Comparison of ENCODE assay signal across 3 cellular contexts in the genomic region with DNA sequence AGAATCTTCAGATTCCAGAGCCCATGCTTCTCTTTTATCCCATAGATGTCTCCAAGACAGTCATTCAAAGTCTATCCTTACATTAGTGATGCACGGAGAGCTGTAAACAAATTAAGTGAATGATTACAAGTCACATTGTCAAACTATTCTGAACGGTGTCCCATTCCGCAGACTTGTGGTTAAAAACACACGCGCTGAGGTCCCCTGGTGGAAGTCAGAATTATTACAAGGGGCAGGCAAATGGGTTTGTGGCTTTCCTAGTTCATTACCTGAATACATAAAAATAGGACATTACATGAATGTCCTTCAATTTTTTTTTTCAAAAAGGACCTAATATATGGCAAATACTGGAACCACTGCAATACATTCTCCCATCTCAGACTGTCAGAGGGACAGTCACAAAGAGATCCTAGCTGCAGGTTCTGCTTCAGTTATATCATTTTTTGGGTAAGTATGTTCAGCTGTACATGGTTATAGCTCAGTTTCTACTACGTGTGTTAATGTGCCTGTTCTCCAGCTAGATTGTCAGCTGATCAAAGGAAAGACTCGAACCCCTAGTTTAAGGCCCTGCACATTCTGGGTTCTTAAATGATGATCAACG.
TF ChIP-seq lines count a peak whose summit lies in the region.

No MANE protein-coding gene starts in this region.

TF ChIP-seq in GM23338, 12 proteins besides CTCF, POLR2A, EP300 and RAD21:
- TF ChIP-seq, protein P1, sequence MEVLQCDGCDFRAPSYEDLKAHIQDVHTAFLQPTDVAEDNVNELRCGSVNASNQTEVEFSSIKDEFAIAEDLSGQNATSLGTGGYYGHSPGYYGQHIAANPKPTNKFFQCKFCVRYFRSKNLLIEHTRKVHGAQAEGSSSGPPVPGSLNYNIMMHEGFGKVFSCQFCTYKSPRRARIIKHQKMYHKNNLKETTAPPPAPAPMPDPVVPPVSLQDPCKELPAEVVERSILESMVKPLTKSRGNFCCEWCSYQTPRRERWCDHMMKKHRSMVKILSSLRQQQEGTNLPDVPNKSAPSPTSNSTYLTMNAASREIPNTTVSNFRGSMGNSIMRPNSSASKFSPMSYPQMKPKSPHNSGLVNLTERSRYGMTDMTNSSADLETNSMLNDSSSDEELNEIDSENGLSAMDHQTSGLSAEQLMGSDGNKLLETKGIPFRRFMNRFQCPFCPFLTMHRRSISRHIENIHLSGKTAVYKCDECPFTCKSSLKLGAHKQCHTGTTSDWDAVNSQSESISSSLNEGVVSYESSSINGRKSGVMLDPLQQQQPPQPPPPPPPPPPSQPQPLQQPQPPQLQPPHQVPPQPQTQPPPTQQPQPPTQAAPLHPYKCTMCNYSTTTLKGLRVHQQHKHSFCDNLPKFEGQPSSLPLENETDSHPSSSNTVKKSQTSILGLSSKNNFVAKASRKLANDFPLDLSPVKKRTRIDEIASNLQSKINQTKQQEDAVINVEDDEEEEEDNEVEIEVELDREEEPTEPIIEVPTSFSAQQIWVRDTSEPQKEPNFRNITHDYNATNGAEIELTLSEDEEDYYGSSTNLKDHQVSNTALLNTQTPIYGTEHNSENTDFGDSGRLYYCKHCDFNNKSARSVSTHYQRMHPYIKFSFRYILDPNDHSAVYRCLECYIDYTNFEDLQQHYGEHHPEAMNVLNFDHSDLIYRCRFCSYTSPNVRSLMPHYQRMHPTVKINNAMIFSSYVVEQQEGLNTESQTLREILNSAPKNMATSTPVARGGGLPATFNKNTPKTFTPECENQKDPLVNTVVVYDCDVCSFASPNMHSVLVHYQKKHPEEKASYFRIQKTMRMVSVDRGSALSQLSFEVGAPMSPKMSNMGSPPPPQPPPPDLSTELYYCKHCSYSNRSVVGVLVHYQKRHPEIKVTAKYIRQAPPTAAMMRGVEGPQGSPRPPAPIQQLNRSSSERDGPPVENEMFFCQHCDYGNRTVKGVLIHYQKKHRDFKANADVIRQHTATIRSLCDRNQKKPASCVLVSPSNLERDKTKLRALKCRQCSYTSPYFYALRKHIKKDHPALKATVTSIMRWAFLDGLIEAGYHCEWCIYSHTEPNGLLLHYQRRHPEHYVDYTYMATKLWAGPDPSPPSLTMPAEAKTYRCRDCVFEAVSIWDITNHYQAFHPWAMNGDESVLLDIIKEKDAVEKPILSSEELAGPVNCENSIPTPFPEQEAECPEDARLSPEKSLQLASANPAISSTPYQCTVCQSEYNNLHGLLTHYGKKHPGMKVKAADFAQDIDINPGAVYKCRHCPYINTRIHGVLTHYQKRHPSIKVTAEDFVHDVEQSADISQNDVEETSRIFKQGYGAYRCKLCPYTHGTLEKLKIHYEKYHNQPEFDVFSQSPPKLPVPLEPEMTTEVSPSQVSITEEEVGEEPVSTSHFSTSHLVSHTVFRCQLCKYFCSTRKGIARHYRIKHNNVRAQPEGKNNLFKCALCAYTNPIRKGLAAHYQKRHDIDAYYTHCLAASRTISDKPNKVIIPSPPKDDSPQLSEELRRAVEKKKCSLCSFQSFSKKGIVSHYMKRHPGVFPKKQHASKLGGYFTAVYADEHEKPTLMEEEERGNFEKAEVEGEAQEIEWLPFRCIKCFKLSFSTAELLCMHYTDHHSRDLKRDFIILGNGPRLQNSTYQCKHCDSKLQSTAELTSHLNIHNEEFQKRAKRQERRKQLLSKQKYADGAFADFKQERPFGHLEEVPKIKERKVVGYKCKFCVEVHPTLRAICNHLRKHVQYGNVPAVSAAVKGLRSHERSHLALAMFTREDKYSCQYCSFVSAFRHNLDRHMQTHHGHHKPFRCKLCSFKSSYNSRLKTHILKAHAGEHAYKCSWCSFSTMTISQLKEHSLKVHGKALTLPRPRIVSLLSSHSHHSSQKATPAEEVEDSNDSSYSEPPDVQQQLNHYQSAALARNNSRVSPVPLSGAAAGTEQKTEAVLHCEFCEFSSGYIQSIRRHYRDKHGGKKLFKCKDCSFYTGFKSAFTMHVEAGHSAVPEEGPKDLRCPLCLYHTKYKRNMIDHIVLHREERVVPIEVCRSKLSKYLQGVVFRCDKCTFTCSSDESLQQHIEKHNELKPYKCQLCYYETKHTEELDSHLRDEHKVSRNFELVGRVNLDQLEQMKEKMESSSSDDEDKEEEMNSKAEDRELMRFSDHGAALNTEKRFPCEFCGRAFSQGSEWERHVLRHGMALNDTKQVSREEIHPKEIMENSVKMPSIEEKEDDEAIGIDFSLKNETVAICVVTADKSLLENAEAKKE (CRISPR knock-in tag; IDR thresholded peaks at IDR 0.05), result no peak
- no peak for TF ChIP-seq ZNF331 (CRISPR knock-in tag; IDR thresholded peaks at IDR 0.05; ENCODE audit: low read depth)
- 0 out of 2 replicates have a peak, but pooled peaks have one; percentile 1 for TF ChIP-seq CREB1 (CRISPR knock-in tag; IDR thresholded peaks at IDR 0.05; ENCODE audit: low read depth)
- TF ChIP-seq EZH2phosphoT487 (IDR thresholded peaks at IDR 0.05; ENCODE audit: unreplicated experiment), result no peak
- TF ChIP-seq JUNB (IDR thresholded peaks at IDR 0.05; ENCODE audit: unreplicated experiment), result no peak

TF ChIP-seq in SK-N-SH treated with all-trans-retinoic acid at 6 μM for 48 hours, 23 proteins besides CTCF, POLR2A, EP300 and RAD21 (continued from another document):
- TF ChIP-seq, protein P2, sequence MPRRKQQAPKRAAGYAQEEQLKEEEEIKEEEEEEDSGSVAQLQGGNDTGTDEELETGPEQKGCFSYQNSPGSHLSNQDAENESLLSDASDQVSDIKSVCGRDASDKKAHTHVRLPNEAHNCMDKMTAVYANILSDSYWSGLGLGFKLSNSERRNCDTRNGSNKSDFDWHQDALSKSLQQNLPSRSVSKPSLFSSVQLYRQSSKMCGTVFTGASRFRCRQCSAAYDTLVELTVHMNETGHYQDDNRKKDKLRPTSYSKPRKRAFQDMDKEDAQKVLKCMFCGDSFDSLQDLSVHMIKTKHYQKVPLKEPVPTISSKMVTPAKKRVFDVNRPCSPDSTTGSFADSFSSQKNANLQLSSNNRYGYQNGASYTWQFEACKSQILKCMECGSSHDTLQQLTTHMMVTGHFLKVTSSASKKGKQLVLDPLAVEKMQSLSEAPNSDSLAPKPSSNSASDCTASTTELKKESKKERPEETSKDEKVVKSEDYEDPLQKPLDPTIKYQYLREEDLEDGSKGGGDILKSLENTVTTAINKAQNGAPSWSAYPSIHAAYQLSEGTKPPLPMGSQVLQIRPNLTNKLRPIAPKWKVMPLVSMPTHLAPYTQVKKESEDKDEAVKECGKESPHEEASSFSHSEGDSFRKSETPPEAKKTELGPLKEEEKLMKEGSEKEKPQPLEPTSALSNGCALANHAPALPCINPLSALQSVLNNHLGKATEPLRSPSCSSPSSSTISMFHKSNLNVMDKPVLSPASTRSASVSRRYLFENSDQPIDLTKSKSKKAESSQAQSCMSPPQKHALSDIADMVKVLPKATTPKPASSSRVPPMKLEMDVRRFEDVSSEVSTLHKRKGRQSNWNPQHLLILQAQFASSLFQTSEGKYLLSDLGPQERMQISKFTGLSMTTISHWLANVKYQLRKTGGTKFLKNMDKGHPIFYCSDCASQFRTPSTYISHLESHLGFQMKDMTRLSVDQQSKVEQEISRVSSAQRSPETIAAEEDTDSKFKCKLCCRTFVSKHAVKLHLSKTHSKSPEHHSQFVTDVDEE (CRISPR knock-in tag; IDR thresholded peaks at IDR 0.05), result no peak
- TF ChIP-seq OSR1 (CRISPR knock-in tag; IDR thresholded peaks at IDR 0.05), result no peak
- TF ChIP-seq SNAI2 (CRISPR knock-in tag; IDR thresholded peaks at IDR 0.05), result no peak
- TF ChIP-seq ZNF8 (CRISPR knock-in tag; IDR thresholded peaks at IDR 0.05), result no peak
- TF ChIP-seq BACH2 (CRISPR knock-in tag; IDR thresholded peaks at IDR 0.05; ENCODE audit: borderline replicate concordance), result no peak
- TF ChIP-seq, protein P3, sequence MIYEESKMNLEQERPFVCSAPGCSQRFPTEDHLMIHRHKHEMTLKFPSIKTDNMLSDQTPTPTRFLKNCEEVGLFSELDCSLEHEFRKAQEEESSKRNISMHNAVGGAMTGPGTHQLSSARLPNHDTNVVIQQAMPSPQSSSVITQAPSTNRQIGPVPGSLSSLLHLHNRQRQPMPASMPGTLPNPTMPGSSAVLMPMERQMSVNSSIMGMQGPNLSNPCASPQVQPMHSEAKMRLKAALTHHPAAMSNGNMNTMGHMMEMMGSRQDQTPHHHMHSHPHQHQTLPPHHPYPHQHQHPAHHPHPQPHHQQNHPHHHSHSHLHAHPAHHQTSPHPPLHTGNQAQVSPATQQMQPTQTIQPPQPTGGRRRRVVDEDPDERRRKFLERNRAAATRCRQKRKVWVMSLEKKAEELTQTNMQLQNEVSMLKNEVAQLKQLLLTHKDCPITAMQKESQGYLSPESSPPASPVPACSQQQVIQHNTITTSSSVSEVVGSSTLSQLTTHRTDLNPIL (CRISPR knock-in tag; IDR thresholded peaks at IDR 0.05; ENCODE audit: low read depth), result no peak

TF ChIP-seq in K562, 482 proteins besides CTCF, POLR2A, EP300 and RAD21 (continued from another document and continues in another):
- TF ChIP-seq, protein P4, sequence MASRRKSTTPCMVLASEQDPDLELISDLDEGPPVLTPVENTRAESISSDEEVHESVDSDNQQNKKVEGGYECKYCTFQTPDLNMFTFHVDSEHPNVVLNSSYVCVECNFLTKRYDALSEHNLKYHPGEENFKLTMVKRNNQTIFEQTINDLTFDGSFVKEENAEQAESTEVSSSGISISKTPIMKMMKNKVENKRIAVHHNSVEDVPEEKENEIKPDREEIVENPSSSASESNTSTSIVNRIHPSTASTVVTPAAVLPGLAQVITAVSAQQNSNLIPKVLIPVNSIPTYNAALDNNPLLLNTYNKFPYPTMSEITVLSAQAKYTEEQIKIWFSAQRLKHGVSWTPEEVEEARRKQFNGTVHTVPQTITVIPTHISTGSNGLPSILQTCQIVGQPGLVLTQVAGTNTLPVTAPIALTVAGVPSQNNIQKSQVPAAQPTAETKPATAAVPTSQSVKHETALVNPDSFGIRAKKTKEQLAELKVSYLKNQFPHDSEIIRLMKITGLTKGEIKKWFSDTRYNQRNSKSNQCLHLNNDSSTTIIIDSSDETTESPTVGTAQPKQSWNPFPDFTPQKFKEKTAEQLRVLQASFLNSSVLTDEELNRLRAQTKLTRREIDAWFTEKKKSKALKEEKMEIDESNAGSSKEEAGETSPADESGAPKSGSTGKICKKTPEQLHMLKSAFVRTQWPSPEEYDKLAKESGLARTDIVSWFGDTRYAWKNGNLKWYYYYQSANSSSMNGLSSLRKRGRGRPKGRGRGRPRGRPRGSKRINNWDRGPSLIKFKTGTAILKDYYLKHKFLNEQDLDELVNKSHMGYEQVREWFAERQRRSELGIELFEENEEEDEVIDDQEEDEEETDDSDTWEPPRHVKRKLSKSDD (conservative IDR thresholded peaks at IDR 0.05; ENCODE audit: low read length), result no peak
- peak; percentile 74 for TF ChIP-seq SMC3 (conservative IDR thresholded peaks at IDR 0.05; ENCODE audit: insufficient read depth, low read depth, low read length)
- TF ChIP-seq, protein P5, sequence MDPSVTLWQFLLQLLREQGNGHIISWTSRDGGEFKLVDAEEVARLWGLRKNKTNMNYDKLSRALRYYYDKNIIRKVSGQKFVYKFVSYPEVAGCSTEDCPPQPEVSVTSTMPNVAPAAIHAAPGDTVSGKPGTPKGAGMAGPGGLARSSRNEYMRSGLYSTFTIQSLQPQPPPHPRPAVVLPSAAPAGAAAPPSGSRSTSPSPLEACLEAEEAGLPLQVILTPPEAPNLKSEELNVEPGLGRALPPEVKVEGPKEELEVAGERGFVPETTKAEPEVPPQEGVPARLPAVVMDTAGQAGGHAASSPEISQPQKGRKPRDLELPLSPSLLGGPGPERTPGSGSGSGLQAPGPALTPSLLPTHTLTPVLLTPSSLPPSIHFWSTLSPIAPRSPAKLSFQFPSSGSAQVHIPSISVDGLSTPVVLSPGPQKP (CRISPR knock-in tag; IDR thresholded peaks at IDR 0.05), result no peak
- TF ChIP-seq ZNF586 (CRISPR knock-in tag; conservative IDR thresholded peaks at IDR 0.05), result no peak
- TF ChIP-seq, protein P6, sequence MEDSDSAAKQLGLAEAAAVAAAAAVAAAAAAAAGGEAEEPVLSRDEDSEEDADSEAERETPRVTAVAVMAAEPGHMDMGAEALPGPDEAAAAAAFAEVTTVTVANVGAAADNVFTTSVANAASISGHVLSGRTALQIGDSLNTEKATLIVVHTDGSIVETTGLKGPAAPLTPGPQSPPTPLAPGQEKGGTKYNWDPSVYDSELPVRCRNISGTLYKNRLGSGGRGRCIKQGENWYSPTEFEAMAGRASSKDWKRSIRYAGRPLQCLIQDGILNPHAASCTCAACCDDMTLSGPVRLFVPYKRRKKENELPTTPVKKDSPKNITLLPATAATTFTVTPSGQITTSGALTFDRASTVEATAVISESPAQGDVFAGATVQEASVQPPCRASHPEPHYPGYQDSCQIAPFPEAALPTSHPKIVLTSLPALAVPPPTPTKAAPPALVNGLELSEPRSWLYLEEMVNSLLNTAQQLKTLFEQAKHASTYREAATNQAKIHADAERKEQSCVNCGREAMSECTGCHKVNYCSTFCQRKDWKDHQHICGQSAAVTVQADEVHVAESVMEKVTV (CRISPR knock-in tag; IDR thresholded peaks at IDR 0.05), result peak; percentile 65
- no peak for TF ChIP-seq FOXJ2 (tag; IDR thresholded peaks at IDR 0.05)
- TF ChIP-seq ZNF668 (CRISPR knock-in tag; IDR thresholded peaks at IDR 0.05), result no peak
- no peak for TF ChIP-seq SMAD2 (IDR thresholded peaks at IDR 0.05; ENCODE audit: low read depth, low read length)
- TF ChIP-seq, protein P7, sequence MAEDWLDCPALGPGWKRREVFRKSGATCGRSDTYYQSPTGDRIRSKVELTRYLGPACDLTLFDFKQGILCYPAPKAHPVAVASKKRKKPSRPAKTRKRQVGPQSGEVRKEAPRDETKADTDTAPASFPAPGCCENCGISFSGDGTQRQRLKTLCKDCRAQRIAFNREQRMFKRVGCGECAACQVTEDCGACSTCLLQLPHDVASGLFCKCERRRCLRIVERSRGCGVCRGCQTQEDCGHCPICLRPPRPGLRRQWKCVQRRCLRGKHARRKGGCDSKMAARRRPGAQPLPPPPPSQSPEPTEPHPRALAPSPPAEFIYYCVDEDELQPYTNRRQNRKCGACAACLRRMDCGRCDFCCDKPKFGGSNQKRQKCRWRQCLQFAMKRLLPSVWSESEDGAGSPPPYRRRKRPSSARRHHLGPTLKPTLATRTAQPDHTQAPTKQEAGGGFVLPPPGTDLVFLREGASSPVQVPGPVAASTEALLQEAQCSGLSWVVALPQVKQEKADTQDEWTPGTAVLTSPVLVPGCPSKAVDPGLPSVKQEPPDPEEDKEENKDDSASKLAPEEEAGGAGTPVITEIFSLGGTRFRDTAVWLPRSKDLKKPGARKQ (CRISPR knock-in tag; IDR thresholded peaks at IDR 0.05), result 0 out of 2 replicates have a peak, but pooled peaks have one; percentile 29
- TF ChIP-seq, protein P8, sequence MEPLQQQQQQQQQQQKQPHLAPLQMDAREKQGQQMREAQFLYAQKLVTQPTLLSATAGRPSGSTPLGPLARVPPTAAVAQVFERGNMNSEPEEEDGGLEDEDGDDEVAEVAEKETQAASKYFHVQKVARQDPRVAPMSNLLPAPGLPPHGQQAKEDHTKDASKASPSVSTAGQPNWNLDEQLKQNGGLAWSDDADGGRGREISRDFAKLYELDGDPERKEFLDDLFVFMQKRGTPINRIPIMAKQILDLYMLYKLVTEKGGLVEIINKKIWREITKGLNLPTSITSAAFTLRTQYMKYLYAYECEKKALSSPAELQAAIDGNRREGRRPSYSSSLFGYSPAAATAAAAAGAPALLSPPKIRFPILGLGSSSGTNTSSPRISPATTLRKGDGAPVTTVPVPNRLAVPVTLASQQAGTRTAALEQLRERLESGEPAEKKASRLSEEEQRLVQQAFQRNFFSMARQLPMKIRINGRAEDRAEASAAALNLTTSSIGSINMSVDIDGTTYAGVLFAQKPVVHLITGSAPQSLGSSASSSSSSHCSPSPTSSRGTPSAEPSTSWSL (CRISPR knock-in tag; IDR thresholded peaks at IDR 0.05; ENCODE audit: borderline replicate concordance), result no peak
- TF ChIP-seq FOXP1 (CRISPR knock-in tag; IDR thresholded peaks at IDR 0.05), result no peak
- no peak for TF ChIP-seq SRSF1 (IDR thresholded peaks at IDR 0.05; ENCODE audit: low read depth, low read length)
